In the genomic region with DNA sequence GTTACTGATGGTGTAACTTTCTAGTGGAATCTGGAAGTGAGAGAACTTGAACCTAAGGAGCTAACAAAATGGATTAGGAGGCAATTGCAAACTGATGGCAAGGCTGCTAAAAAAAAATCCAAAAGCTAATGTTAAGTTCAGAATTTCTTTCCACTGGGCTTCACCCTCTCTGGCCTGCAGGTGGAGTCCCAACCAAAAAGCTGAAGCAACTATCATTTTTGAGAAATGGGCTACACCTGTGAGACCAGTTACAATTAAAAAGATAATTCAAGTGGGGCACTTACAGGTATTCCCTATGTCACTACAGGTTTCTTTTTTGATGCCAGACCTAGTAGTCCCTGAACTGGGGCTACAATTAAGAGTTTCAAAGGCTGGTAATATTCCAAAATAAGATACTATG, we compare ENCODE assay signal across 8 cellular contexts.
A peak's percentile ranks its signal among the peaks of the same experiment; 100 is the strongest.
DNase-seq lines count a peak whose midpoint lies in the region; ATAC-seq and TF ChIP-seq lines count a peak whose summit lies in the region.

No MANE protein-coding gene starts in this region.

- no peak for ATAC-seq in HG03095 (IDR thresholded peaks at IDR 0.05; ENCODE audit: unreplicated experiment)
- ATAC-seq in stimulated activated effector memory CD8-positive, alpha-beta T cell treated with anti-CD3 and anti-CD28 coated beads, Interleukin-12 subunit alpha, Interleukin-12 subunit beta, amount 100 ng/mL, for 72 hours: no peak

- DNase-seq in NCI-H1092 treated with DMSO at 0.1 percent for 48 hours (lab: John Stamatoyannopoulos, UW) (peak; percentile 14), NCI-H1092 (lab: John Stamatoyannopoulos, UW) (no peak), HT1080 (ENCODE audit: low read depth) (peak; percentile 6), cerebellar cortex (ENCODE audit: low spot score) (peak; percentile 51), osteocyte (ENCODE audit: extremely low spot score, unreplicated experiment) (no peak), NCI-H446 treated with DMSO at 0.1 percent for 48 hours (lab: John Stamatoyannopoulos, UW) (no peak)
- DNase-seq in stimulated activated effector memory CD8-positive, alpha-beta T cell treated with anti-CD3 and anti-CD28 coated beads, Interleukin-12 subunit alpha, Interleukin-12 subunit beta, amount 100 ng/mL, for 72 hours (ENCODE audit: low spot score in 2 of 2): no peak

- H3K4me3 Mint-ChIP-seq in osteocyte (ENCODE audit: unreplicated experiment): no peak overlapping the region
- no peak overlapping the region for H3K4me3 Mint-ChIP-seq in stimulated activated effector memory CD8-positive, alpha-beta T cell treated with anti-CD3 and anti-CD28 coated beads, Interleukin-12 subunit alpha, Interleukin-12 subunit beta, amount 100 ng/mL, for 72 hours

- H3K36me3 Mint-ChIP-seq in osteocyte (ENCODE audit: unreplicated experiment): peaks cover 13% of the 10 kb centered on the region
- no peaks in the 10 kb centered on the region for H3K36me3 Mint-ChIP-seq in stimulated activated effector memory CD8-positive, alpha-beta T cell treated with anti-CD3 and anti-CD28 coated beads, Interleukin-12 subunit alpha, Interleukin-12 subunit beta, amount 100 ng/mL, for 72 hours

- no peak overlapping the region for H3K27ac Mint-ChIP-seq in osteocyte (ENCODE audit: unreplicated experiment)
- no peak overlapping the region for H3K27ac Mint-ChIP-seq in stimulated activated effector memory CD8-positive, alpha-beta T cell treated with anti-CD3 and anti-CD28 coated beads, Interleukin-12 subunit alpha, Interleukin-12 subunit beta, amount 100 ng/mL, for 72 hours

- no peaks in the 10 kb centered on the region for H3K9me3 Mint-ChIP-seq in osteocyte (ENCODE audit: unreplicated experiment)
- no peaks in the 10 kb centered on the region for H3K9me3 Mint-ChIP-seq in stimulated activated effector memory CD8-positive, alpha-beta T cell treated with anti-CD3 and anti-CD28 coated beads, Interleukin-12 subunit alpha, Interleukin-12 subunit beta, amount 100 ng/mL, for 72 hours

- peak; percentile 55 for TF ChIP-seq CTCF in osteocyte (IDR thresholded peaks at IDR 0.05)

- peaks cover 51% of the 10 kb centered on the region for H3K4me1 Mint-ChIP-seq in osteocyte (ENCODE audit: unreplicated experiment)
- no peaks in the 10 kb centered on the region for H3K4me1 Mint-ChIP-seq in stimulated activated effector memory CD8-positive, alpha-beta T cell treated with anti-CD3 and anti-CD28 coated beads, Interleukin-12 subunit alpha, Interleukin-12 subunit beta, amount 100 ng/mL, for 72 hours

- no peaks in the 10 kb centered on the region for H3K27me3 Mint-ChIP-seq in osteocyte (ENCODE audit: unreplicated experiment)

Comparison
In these comparisons a context has a peak if more than half of its experiments do, and no peak if none do; other contexts are left out.
1. DNase-seq: peak in NCI-H1092 treated with DMSO at 0.1 percent for 48 hours (single experiment), HT1080 (single experiment) and cerebellar cortex (single experiment); none in NCI-H1092 (single experiment), osteocyte (single experiment), NCI-H446 treated with DMSO at 0.1 percent for 48 hours (single experiment) and stimulated activated effector memory CD8-positive, alpha-beta T cell treated with anti-CD3 and anti-CD28 coated beads, Interleukin-12 subunit alpha, Interleukin-12 subunit beta, amount 100 ng/mL, for 72 hours (0 of 2).